19 cellular contexts compared by ENCODE assay signal in genomic region chr17:70378005-70378404, GRCh38.
"Had no signal": no experiment of that assay in that cellular context is flagged by ENCODE, and none has a peak within 500 bp of the region (broad histone marks: within the 10 kb centered on the region; RNA-seq: fewer than 3 reads in every experiment).

No MANE protein-coding gene starts in this region.

- H3K4me3 ChIP-seq: neural progenitor cell, prostate gland, right atrium auricular region, stomach, suprapubic skin, tibial nerve had no signal

- H3K4me1 ChIP-seq: neural progenitor cell, prostate gland, right atrium auricular region, stomach, suprapubic skin, tibial nerve had no signal

- DNase-seq: activated CD4-positive, alpha-beta T cell treated with anti-CD3 and anti-CD28 coated beads, Interleukin-2, amount 50 U/mL, for 1 hour; activated CD4-positive, CD25-positive, alpha-beta regulatory T cell treated with anti-CD3 and anti-CD28 coated beads, Interleukin-2, amount 50 U/mL, for 72 hours; activated CD8-positive, alpha-beta T cell treated with anti-CD3 and anti-CD28 coated beads, Interleukin-2, amount 10 ng/mL, durations not matched to agents 7 days and 5 days; activated gamma-delta T cell treated with Interleukin-2 at 50 U/mL for 16 hours; activated T-cell treated with anti-CD3 and anti-CD28 coated beads, Interleukin-2, amount 50 U/mL, for 1 hour; anterior cingulate cortex; effector memory CD4-positive, alpha-beta T cell; hippocampal formation; naive thymus-derived CD8-positive, alpha-beta T cell; stimulated activated CD4-positive, alpha-beta T cell treated with anti-CD3 and anti-CD28 coated beads, Interleukin-12 subunit alpha, Interleukin-12 subunit beta, amount 100 ng/mL, for 4 hours; stomach; T-cell; WERI-Rb-1 had no signal

- H3K36me3 ChIP-seq: neural progenitor cell, prostate gland, right atrium auricular region, stomach, suprapubic skin, tibial nerve, WERI-Rb-1 had no signal

- H2AFZ ChIP-seq: neural progenitor cell had no signal

- H3K9me3 ChIP-seq: prostate gland, right atrium auricular region, stomach, suprapubic skin, tibial nerve had no signal

- ATAC-seq: activated CD8-positive, alpha-beta T cell treated with anti-CD3 and anti-CD28 coated beads, Interleukin-2, amount 10 ng/mL, durations not matched to agents 7 days and 5 days; esophagus mucosa; naive thymus-derived CD8-positive, alpha-beta T cell; T-cell had no signal

- H3K27ac ChIP-seq: neural progenitor cell, prostate gland, right atrium auricular region, stomach, suprapubic skin, tibial nerve, WERI-Rb-1 had no signal

- H3K9ac ChIP-seq: neural progenitor cell had no signal

- H3K27me3 ChIP-seq: neural progenitor cell, right atrium auricular region, stomach, suprapubic skin, tibial nerve had no signal

- H3K4me2 ChIP-seq: neural progenitor cell had no signal
